In the genomic region with DNA sequence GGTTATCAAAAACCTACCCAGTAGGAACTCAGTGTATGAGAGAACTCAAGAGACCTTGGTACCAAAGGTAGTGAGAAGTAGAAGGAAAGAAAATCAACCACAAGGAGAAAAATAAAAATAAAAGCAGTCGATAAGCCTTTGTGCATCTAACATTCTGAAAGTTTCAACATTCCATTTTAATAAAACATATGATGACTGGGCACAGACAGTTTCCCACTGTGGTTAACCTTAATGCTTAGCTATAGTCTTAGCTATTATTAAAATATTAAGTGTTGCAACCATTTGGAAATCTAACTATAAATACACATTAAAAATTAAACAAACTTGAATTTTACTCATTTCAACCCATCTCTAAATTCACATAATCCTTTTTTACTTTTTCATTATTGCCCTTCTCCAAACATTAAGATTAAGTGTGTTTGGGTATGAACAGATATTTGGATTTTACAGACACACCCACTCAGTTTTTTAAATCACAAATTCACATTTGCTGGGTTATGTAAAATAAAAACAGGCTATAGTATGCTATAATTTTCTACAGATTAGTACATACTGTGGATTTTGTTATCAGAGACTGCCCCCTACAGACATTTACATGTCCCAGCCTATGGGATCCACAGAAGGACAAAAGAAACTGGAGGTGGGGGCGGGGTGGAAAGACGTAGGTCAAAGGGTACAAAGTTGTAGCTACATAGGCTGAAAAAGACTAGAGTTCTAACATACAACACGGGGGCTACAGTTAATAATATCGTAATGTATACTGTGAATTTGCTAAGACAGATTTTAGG, we compare ENCODE assay signal across 9 cellular contexts. TPM values are rescaled to one million over a fixed set of nuclear protein-coding genes. Genes with fewer than 3 reads are reported as not detected.
DNase-seq lines count a peak whose midpoint lies in the region; ATAC-seq and TF ChIP-seq lines count a peak whose summit lies in the region.
"Had no signal": no experiment of that assay in that cellular context is flagged by ENCODE, and none has a peak within 500 bp of the region (broad histone marks: within the 10 kb centered on the region; RNA-seq: fewer than 3 reads in every experiment).

No MANE protein-coding gene starts in this region.

- H3K9me2 ChIP-seq in Loucy (replicated peaks; ENCODE audit: low read depth, low read length) = no peaks in the 10 kb centered on the region

- H3K9me3 Mint-ChIP-seq in activated naive CD4-positive, alpha-beta T cell treated with anti-CD3 and anti-CD28 coated beads, Interleukin-2, amount 50 U/mL, for 24 hours = no peaks in the 10 kb centered on the region

- H3K79me2 ChIP-seq in Loucy (ENCODE audit: insufficient read depth, low read length) = no peaks in the 10 kb centered on the region

- H3K36me3 Mint-ChIP-seq in activated naive CD4-positive, alpha-beta T cell treated with anti-CD3 and anti-CD28 coated beads, Interleukin-2, amount 50 U/mL, for 24 hours = peaks cover 20% of the 10 kb centered on the region

- H3K9me3 ChIP-seq in Loucy (ENCODE audit: insufficient read depth, low read depth, low read length) = no peaks in the 10 kb centered on the region
- H3K9me3 ChIP-seq: BLaER1 had no signal

- H3K4me3 Mint-ChIP-seq in activated naive CD4-positive, alpha-beta T cell treated with anti-CD3 and anti-CD28 coated beads, Interleukin-2, amount 50 U/mL, for 24 hours = no peak overlapping the region

- no peak overlapping the region for H2AFZ ChIP-seq in Loucy (ENCODE audit: low read length)

- peak; percentile 59 for DNase-seq in DMS 273 (lab: John Stamatoyannopoulos, UW; ENCODE audit: unreplicated experiment)
- DNase-seq in DMS 273 treated with DMSO at 0.1 percent for 48 hours (lab: John Stamatoyannopoulos, UW) = no peak
- DNase-seq in lung microvascular endothelial cell (ENCODE audit: low read depth in 2 of 2) = peak; percentile 68 to 78
- no peak for DNase-seq in NCI-H2107 (lab: John Stamatoyannopoulos, UW)

- H3K27me3 Mint-ChIP-seq in activated naive CD4-positive, alpha-beta T cell treated with anti-CD3 and anti-CD28 coated beads, Interleukin-2, amount 50 U/mL, for 24 hours = no peaks in the 10 kb centered on the region

- H4K20me1 ChIP-seq in Loucy (ENCODE audit: insufficient read depth, low read length, poor library complexity, severe bottlenecking) = no peaks in the 10 kb centered on the region
- H4K20me1 ChIP-seq: BLaER1 had no signal

- H3K4me2 ChIP-seq in Loucy (ENCODE audit: low read depth, low read length, poor library complexity, severe bottlenecking) = no peak overlapping the region

- no peaks in the 10 kb centered on the region for H3K4me1 Mint-ChIP-seq in activated naive CD4-positive, alpha-beta T cell treated with anti-CD3 and anti-CD28 coated beads, Interleukin-2, amount 50 U/mL, for 24 hours

- no peak for ATAC-seq in GM21723 (IDR thresholded peaks at IDR 0.05; ENCODE audit: unreplicated experiment)
- no peak for ATAC-seq in HG02759 (IDR thresholded peaks at IDR 0.05; ENCODE audit: unreplicated experiment)

- H3K36me3 ChIP-seq in Loucy (ENCODE audit: insufficient read depth, low read length) = peaks cover 25% of the 10 kb centered on the region; the same call in 1 of the 2 replicates

- no peaks in the 10 kb centered on the region for H3F3A ChIP-seq in Loucy (ENCODE audit: low read depth)

- peak; percentile 93 for TF ChIP-seq CTCF in Loucy (conservative IDR thresholded peaks at IDR 0.05; ENCODE audit: low read length)

- H3K4me3 ChIP-seq in Loucy (ENCODE audit: low read length, poor library complexity, severe bottlenecking) = no peak overlapping the region
- H3K4me3 ChIP-seq: BLaER1 had no signal

- H3K4me1 ChIP-seq in Loucy (ENCODE audit: insufficient read depth, low read length, poor library complexity, severe bottlenecking) = peaks cover 14% of the 10 kb centered on the region

- H3K27ac Mint-ChIP-seq in activated naive CD4-positive, alpha-beta T cell treated with anti-CD3 and anti-CD28 coated beads, Interleukin-2, amount 50 U/mL, for 24 hours = peak overlapping the region; percentile 62

- no peak overlapping the region for H3K9ac ChIP-seq in Loucy (ENCODE audit: low read depth, low read length, poor library complexity, severe bottlenecking)
- H3K9ac ChIP-seq: BLaER1 had no signal

- no peaks in the 10 kb centered on the region for H3K27me3 ChIP-seq in Loucy (ENCODE audit: insufficient read depth, low read length, poor library complexity, severe bottlenecking)
- H3K27me3 ChIP-seq: BLaER1 had no signal

RNA-seq across cellular contexts. Expression of gene SRBD1, which starts 32.8 kb away (rescaled TPM):
- total RNA-seq in lung microvascular endothelial cell = 13.3 and 16.5 TPM in 2 replicates

Comparison
In these comparisons a context has a peak if more than half of its experiments do, and no peak if none do; other contexts are left out.
1. DNase-seq: peak in DMS 273 (single experiment) and lung microvascular endothelial cell (2 of 2); none in DMS 273 treated with DMSO at 0.1 percent for 48 hours (single experiment) and NCI-H2107 (single experiment).